15 cellular contexts compared by ENCODE assay signal in the genomic region with DNA sequence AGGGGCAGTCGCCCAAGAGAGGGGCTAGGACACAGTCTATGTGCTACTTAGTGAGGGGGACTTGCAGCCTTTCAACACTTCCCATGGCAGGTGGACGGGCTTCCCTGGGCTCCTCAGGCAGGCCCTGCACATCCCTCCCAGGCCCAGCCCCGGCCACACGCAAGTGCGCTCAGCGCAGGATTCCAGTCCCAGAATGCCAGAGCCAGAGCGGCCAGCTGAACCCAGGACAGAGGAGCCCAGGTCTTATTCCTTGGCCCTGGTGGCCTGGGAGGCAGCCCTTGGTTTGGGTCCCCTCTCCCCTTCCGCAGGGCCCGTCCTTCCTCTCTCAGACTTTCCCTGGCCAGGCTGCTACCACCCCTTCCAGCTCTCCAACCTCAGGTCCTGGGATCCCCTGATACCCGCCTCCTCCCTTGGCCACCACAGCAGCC. TPM values are rescaled to one million over a fixed set of nuclear protein-coding genes. Genes with fewer than 3 reads are reported as not detected.
DNase-seq lines count a peak whose midpoint lies in the region; ATAC-seq and TF ChIP-seq lines count a peak whose summit lies in the region.
"Had no signal": no experiment of that assay in that cellular context is flagged by ENCODE, and none has a peak within 500 bp of the region (broad histone marks: within the 10 kb centered on the region; RNA-seq: fewer than 3 reads in every experiment).

No MANE protein-coding gene starts in this region.

- peaks cover 3% of the 10 kb centered on the region for H4K20me1 ChIP-seq in neural progenitor cell (ENCODE audit: low read depth)

- H3K36me3 ChIP-seq in left lung (no peaks in the 10 kb centered on the region), neural progenitor cell (no peaks in the 10 kb centered on the region), suprapubic skin (no peaks in the 10 kb centered on the region), esophagus muscularis mucosa (no peaks in the 10 kb centered on the region), vagina (no peaks in the 10 kb centered on the region)

- 95% methylated on average over 9 of the region's 10 CpGs for WGBS in suprapubic skin
- WGBS in esophagus muscularis mucosa: 99% methylated on average over 4 of the region's 10 CpGs

- H3K79me2 ChIP-seq in neural progenitor cell (ENCODE audit: low read depth): no peaks in the 10 kb centered on the region

- H3K9ac ChIP-seq in neural progenitor cell: no peak overlapping the region

- H3K4me1 Mint-ChIP-seq in chondrocyte (ENCODE audit: low read depth) (peaks cover 4% of the 10 kb centered on the region), neural progenitor cell (peaks cover 10% of the 10 kb centered on the region)

- H3K4me3 ChIP-seq in left lung: no peak overlapping the region
- H3K4me3 ChIP-seq in neural progenitor cell: no peak overlapping the region
- no peak overlapping the region for H3K4me3 ChIP-seq in suprapubic skin
- H3K4me3 ChIP-seq in esophagus muscularis mucosa: no peak overlapping the region
- no peak overlapping the region for H3K4me3 ChIP-seq in vagina

- H3K27ac Mint-ChIP-seq in chondrocyte (ENCODE audit: unreplicated experiment) (no peak overlapping the region), neural progenitor cell (peak overlapping the region; percentile 62)
- H3K27ac Mint-ChIP-seq: CD4-positive, alpha-beta T cell had no signal

- no peaks in the 10 kb centered on the region for H3K4me1 ChIP-seq in left lung
- no peaks in the 10 kb centered on the region for H3K4me1 ChIP-seq in neural progenitor cell
- H3K4me1 ChIP-seq in suprapubic skin: no peaks in the 10 kb centered on the region
- H3K4me1 ChIP-seq in esophagus muscularis mucosa: no peaks in the 10 kb centered on the region
- no peaks in the 10 kb centered on the region for H3K4me1 ChIP-seq in vagina

- H3K36me3 Mint-ChIP-seq in chondrocyte (ENCODE audit: low read depth) (no peaks in the 10 kb centered on the region), neural progenitor cell (peaks cover 4% of the 10 kb centered on the region)

- H3K4me3 Mint-ChIP-seq in chondrocyte (ENCODE audit: unreplicated experiment) (no peak overlapping the region), neural progenitor cell (no peak overlapping the region)
- H3K4me3 Mint-ChIP-seq: CD4-positive, alpha-beta T cell had no signal

- H3K27me3 ChIP-seq in left lung: peaks cover 0 to 7% of the 10 kb centered on the region in 2 donors
- H3K27me3 ChIP-seq in neural progenitor cell: no peaks in the 10 kb centered on the region
- peaks cover 24% of the 10 kb centered on the region for H3K27me3 ChIP-seq in suprapubic skin
- H3K27me3 ChIP-seq in esophagus muscularis mucosa: peaks cover 0 to 24% (median 0%) of the 10 kb centered on the region in 4 donors
- H3K27me3 ChIP-seq in vagina: no peaks in the 10 kb centered on the region
- H3K27me3 ChIP-seq: BE2C had no signal

- peak; percentile 90 for DNase-seq in chondrocyte (ENCODE audit: low spot score)
- peak; percentile 19 to 60 for DNase-seq in left lung
- DNase-seq in neural progenitor cell (ENCODE audit: low spot score): no peak
- DNase-seq in suprapubic skin (ENCODE audit: low spot score in 2 of 2): peak; percentile 54 to 74
- DNase-seq in esophagus muscularis mucosa (ENCODE audit: extremely low spot score): no peak
- DNase-seq in vagina (ENCODE audit: extremely low spot score in 2 of 2): no peak
- DNase-seq in NCI-H2107 (lab: John Stamatoyannopoulos, UW): no peak
- DNase-seq: BE2C, HCEC 1CT, NCI-H1105 treated with DMSO at 0.1 percent for 48 hours, NCI-H1694 treated with DMSO at 0.1 percent for 48 hours, NCI-H226, NCI-H524 treated with DMSO at 0.1 percent for 48 hours had no signal

- H3K9me3 Mint-ChIP-seq in chondrocyte (ENCODE audit: low read depth): peaks cover 3% of the 10 kb centered on the region
- no peaks in the 10 kb centered on the region for H3K9me3 Mint-ChIP-seq in neural progenitor cell
- H3K9me3 Mint-ChIP-seq: CD4-positive, alpha-beta T cell had no signal

- peaks cover 25% of the 10 kb centered on the region for H3F3A ChIP-seq in neural progenitor cell (ENCODE audit: low read depth)

- H3K27me3 Mint-ChIP-seq in chondrocyte (ENCODE audit: low read depth) (peaks cover 4% of the 10 kb centered on the region), neural progenitor cell (ENCODE audit: insufficient read depth, low read depth) (peaks cover 3% of the 10 kb centered on the region)

- no peak overlapping the region for H3K4me2 ChIP-seq in neural progenitor cell

- ATAC-seq in left lung: no peak
- ATAC-seq: Panc1 had no signal

- no peak for TF ChIP-seq CTCF in chondrocyte (IDR thresholded peaks at IDR 0.05)
- TF ChIP-seq CTCF in left lung (IDR thresholded peaks at IDR 0.05): no peak
- no peak for TF ChIP-seq CTCF in neural progenitor cell (IDR thresholded peaks at IDR 0.05)
- no peak for TF ChIP-seq CTCF in suprapubic skin (IDR thresholded peaks at IDR 0.05)
- TF ChIP-seq CTCF in esophagus muscularis mucosa (IDR thresholded peaks at IDR 0.05): no peak
- no peak for TF ChIP-seq CTCF in vagina (IDR thresholded peaks at IDR 0.05)

- intact Hi-C loops in left lung (cut with DNase I): no loop called here
- intact Hi-C loops in esophagus muscularis mucosa (cut with DNase I): no loop called here
- intact Hi-C loops in vagina (cut with DNase I): no loop called here

- H3K9me3 ChIP-seq in left lung: no peaks in the 10 kb centered on the region
- H3K9me3 ChIP-seq in neural progenitor cell (ENCODE audit: low read depth): no peaks in the 10 kb centered on the region
- H3K9me3 ChIP-seq in suprapubic skin: no peaks in the 10 kb centered on the region
- H3K9me3 ChIP-seq in esophagus muscularis mucosa: peaks cover 0 to 12% (median 2%) of the 10 kb centered on the region in 4 donors
- no peaks in the 10 kb centered on the region for H3K9me3 ChIP-seq in vagina
- H3K9me3 ChIP-seq: BE2C had no signal

- TF ChIP-seq EP300 in suprapubic skin (IDR thresholded peaks at IDR 0.05): no peak
- no peak for TF ChIP-seq EP300 in esophagus muscularis mucosa (IDR thresholded peaks at IDR 0.05)

- no peak overlapping the region for H2AFZ ChIP-seq in neural progenitor cell (replicated peaks)

- TF ChIP-seq POLR2A in suprapubic skin (IDR thresholded peaks at IDR 0.05): no peak
- no peak for TF ChIP-seq POLR2A in esophagus muscularis mucosa (IDR thresholded peaks at IDR 0.05; ENCODE audit: low read depth)
- no peak for TF ChIP-seq POLR2A in vagina (IDR thresholded peaks at IDR 0.05)

- H3K27ac ChIP-seq in left lung (no peak overlapping the region), neural progenitor cell (no peak overlapping the region), suprapubic skin (no peak overlapping the region), esophagus muscularis mucosa (replicated peaks in 1 of 4) (no peak overlapping the region), vagina (no peak overlapping the region)

RNA-seq across cellular contexts. Expression of gene DLK1, which starts 12.0 kb away (rescaled TPM):
- total RNA-seq in chondrocyte: 0.33 to 0.45 TPM in 2 of 3 replicates, not detected in the other
- total RNA-seq in left lung: under 1 TPM in 1 of 2 donors, not detected in 1; 0.26 TPM
- total RNA-seq in neural progenitor cell (ENCODE audit: low replicate concordance): 312 and 1,018 TPM in 2 replicates
- not detected for total RNA-seq in suprapubic skin
- under 1 TPM in 1 of 4 donors, not detected in 3; 0.33 TPM for total RNA-seq in esophagus muscularis mucosa
- total RNA-seq in vagina: 8.6 TPM
- total RNA-seq: CD4-positive, alpha-beta T cell had no signal

Comparison
In these comparisons a context has a peak if more than half of its experiments do, and no peak if none do; other contexts are left out.
1. DNase-seq: peak in chondrocyte (single experiment), left lung (2 of 2) and suprapubic skin (2 of 2); none in neural progenitor cell (single experiment), esophagus muscularis mucosa (single experiment), vagina (0 of 2) and NCI-H2107 (single experiment).
2. RNA of gene DLK1, which starts 12.0 kb away (total RNA-seq): 312 to 1,018 TPM in neural progenitor cell; 8.6 TPM in vagina (single experiment), 0.33 to 0.45 TPM in chondrocyte, 0.26 TPM in left lung, not detected in suprapubic skin and 0.33 TPM in esophagus muscularis mucosa; every median in the first group is over 10 times any median in the second.